14 cellular contexts compared by ENCODE assay signal in genomic region chr18:70295633-70296188, GRCh38. TPM values are rescaled to one million over a fixed set of nuclear protein-coding genes. Genes with fewer than 3 reads are reported as not detected.
DNase-seq lines count a peak whose midpoint lies in the region; ATAC-seq and TF ChIP-seq lines count a peak whose summit lies in the region.
"Had no signal": no experiment of that assay in that cellular context is flagged by ENCODE, and none has a peak within 500 bp of the region (broad histone marks: within the 10 kb centered on the region; RNA-seq: fewer than 3 reads in every experiment).

No MANE protein-coding gene starts in this region.

- ATAC-seq in body of pancreas (no peak), right cardiac atrium (peak in 1 of 2 donors; percentile 24), GM19035 (IDR thresholded peaks at IDR 0.05; ENCODE audit: unreplicated experiment) (no peak)
- ATAC-seq: activated naive CD4-positive, alpha-beta T cell treated with anti-CD3 and anti-CD28 coated beads, Interleukin-2, amount 50 U/mL, for 72 hours had no signal

- DNase-seq in cardiac muscle cell (ENCODE audit: low read depth in 1 of 2, low spot score in 1 of 2) (no peak), cardiac septum (ENCODE audit: low spot score) (no peak), body of pancreas (no peak), right cardiac atrium (no peak), type B pancreatic cell (ENCODE audit: extremely low spot score, unreplicated experiment) (no peak), MV-4-11 (lab: John Stamatoyannopoulos, UW) (no peak)
- DNase-seq in activated CD8-positive, alpha-beta memory T cell treated with anti-CD3 and anti-CD28 coated beads, Interleukin-2, amount 50 U/mL, for 48 hours: no peak
- DNase-seq: activated CD4-positive, alpha-beta T cell treated with anti-CD3 and anti-CD28 coated beads, Interleukin-2, amount 10 ng/mL, durations not matched to agents 24 days and 14 days; GDM1; NCI-H2081 treated with DMSO at 0.1 percent for 48 hours; NCI-H748 treated with DMSO at 0.1 percent for 48 hours had no signal

- H3K36me3 Mint-ChIP-seq in type B pancreatic cell: peaks cover 19% of the 10 kb centered on the region
- H3K36me3 Mint-ChIP-seq: activated naive CD4-positive, alpha-beta T cell treated with anti-CD3 and anti-CD28 coated beads, Interleukin-2, amount 50 U/mL, for 72 hours had no signal

- H3K9me3 Mint-ChIP-seq in type B pancreatic cell: no peaks in the 10 kb centered on the region
- H3K9me3 Mint-ChIP-seq: activated CD4-positive, alpha-beta T cell treated with anti-CD3 and anti-CD28 coated beads, Interleukin-2, amount 10 ng/mL, durations not matched to agents 24 days and 14 days; activated naive CD4-positive, alpha-beta T cell treated with anti-CD3 and anti-CD28 coated beads, Interleukin-2, amount 50 U/mL, for 72 hours had no signal

- H3K4me3 Mint-ChIP-seq in type B pancreatic cell: peak overlapping the region; percentile 15
- H3K4me3 Mint-ChIP-seq: activated CD4-positive, alpha-beta T cell treated with anti-CD3 and anti-CD28 coated beads, Interleukin-2, amount 10 ng/mL, durations not matched to agents 24 days and 14 days had no signal

- H3K27ac Mint-ChIP-seq in type B pancreatic cell: peak overlapping the region; percentile 13
- H3K27ac Mint-ChIP-seq: activated CD4-positive, alpha-beta T cell treated with anti-CD3 and anti-CD28 coated beads, Interleukin-2, amount 10 ng/mL, durations not matched to agents 24 days and 14 days; activated naive CD4-positive, alpha-beta T cell treated with anti-CD3 and anti-CD28 coated beads, Interleukin-2, amount 50 U/mL, for 72 hours had no signal

- no peaks in the 10 kb centered on the region for H3K27me3 Mint-ChIP-seq in type B pancreatic cell

- 32 to 47% methylated on average over 7 of the region's 7 CpGs for WGBS in body of pancreas, 2 donors
- WGBS in right cardiac atrium: 36% methylated on average over 7 of the region's 7 CpGs

- H3K9me3 ChIP-seq in cardiac muscle cell (ENCODE audit: low read depth): no peaks in the 10 kb centered on the region
- no peaks in the 10 kb centered on the region for H3K9me3 ChIP-seq in body of pancreas
- H3K9me3 ChIP-seq in right cardiac atrium (ENCODE audit: control insufficient read depth, low read length): no peaks in the 10 kb centered on the region
- H3K9me3 ChIP-seq: thoracic aorta had no signal

- H3K27me3 ChIP-seq in cardiac muscle cell (no peaks in the 10 kb centered on the region), body of pancreas (no peaks in the 10 kb centered on the region), right cardiac atrium (ENCODE audit: control insufficient read depth, insufficient read depth) (no peaks in the 10 kb centered on the region)

- intact Hi-C loops in cardiac septum (cut with DNase I): loop anchor here (5.0 kb wide), 1 partner anchor 42 kb away; no protein-coding TSS in a partner anchor
- intact Hi-C loops in body of pancreas (cut with DNase I): no loop called here
- intact Hi-C loops in right cardiac atrium (cut with DNase I): loop anchor here in 3 of 4 donors (10.0 kb wide), 2 partner anchors 91 to 129 kb away; partner anchors contain the start of gene RTTN (in 3 of the 3)

- H3K4me1 ChIP-seq in cardiac muscle cell (ENCODE audit: low read depth): peaks cover 45% of the 10 kb centered on the region
- peaks cover 44% of the 10 kb centered on the region for H3K4me1 ChIP-seq in body of pancreas
- H3K4me1 ChIP-seq in right cardiac atrium (ENCODE audit: control insufficient read depth, insufficient read depth, low read length): peaks cover 10% of the 10 kb centered on the region

- TF ChIP-seq CTCF in cardiac muscle cell (IDR thresholded peaks at IDR 0.05; ENCODE audit: low read depth, low read length) (no peak), body of pancreas (IDR thresholded peaks at IDR 0.05) (no peak), type B pancreatic cell (conservative IDR thresholded peaks at IDR 0.05) (no peak)

- H3K4me3 ChIP-seq in cardiac muscle cell (no peak overlapping the region), body of pancreas (no peak overlapping the region), right cardiac atrium (ENCODE audit: low read length) (no peak overlapping the region)
- H3K4me3 ChIP-seq: thoracic aorta had no signal

- H3K27ac ChIP-seq in cardiac muscle cell: peak overlapping the region; percentile 51
- H3K27ac ChIP-seq in body of pancreas: peak overlapping the region in 3 of 4 donors; percentile 47 to 69 (median 58)
- H3K27ac ChIP-seq in right cardiac atrium (ENCODE audit: low read length): peak overlapping the region; percentile 36
- H3K27ac ChIP-seq: thoracic aorta had no signal

- H3K36me3 ChIP-seq in cardiac muscle cell (no peaks in the 10 kb centered on the region), body of pancreas (replicated peaks in 1 of 2; ENCODE audit: insufficient read depth in 1 of 2, low read depth in 2 of 2) (no peaks in the 10 kb centered on the region)
- H3K36me3 ChIP-seq: thoracic aorta had no signal

- peaks cover 57% of the 10 kb centered on the region for H3K4me1 Mint-ChIP-seq in type B pancreatic cell (ENCODE audit: unreplicated experiment)

- no peak for TF ChIP-seq POLR2A in body of pancreas (IDR thresholded peaks at IDR 0.05)

RNA-seq across cellular contexts. Expression of gene SOCS6, which starts 6.9 kb away (rescaled TPM):
- 17.5 and 24.1 TPM in 2 replicates for total RNA-seq in cardiac muscle cell
- 11.0 and 17.5 TPM in 2 replicates for polyA plus RNA-seq in cardiac muscle cell
- total RNA-seq in cardiac septum: 22.8 TPM
- total RNA-seq in body of pancreas: 10 to 100 TPM in 1 of 2 donors, 1 to 10 TPM in 1; 7.3 to 17.9 TPM
- total RNA-seq in right cardiac atrium: 10 to 100 TPM; 18.6 to 22.8 (median 18.9) TPM
- polyA plus RNA-seq in right cardiac atrium: 7.8 TPM
- total RNA-seq in type B pancreatic cell (ENCODE audit: low replicate concordance): 30.2 and 52.8 TPM in 2 replicates
